Comparison of ENCODE assay signal across 14 cellular contexts in the genomic region with DNA sequence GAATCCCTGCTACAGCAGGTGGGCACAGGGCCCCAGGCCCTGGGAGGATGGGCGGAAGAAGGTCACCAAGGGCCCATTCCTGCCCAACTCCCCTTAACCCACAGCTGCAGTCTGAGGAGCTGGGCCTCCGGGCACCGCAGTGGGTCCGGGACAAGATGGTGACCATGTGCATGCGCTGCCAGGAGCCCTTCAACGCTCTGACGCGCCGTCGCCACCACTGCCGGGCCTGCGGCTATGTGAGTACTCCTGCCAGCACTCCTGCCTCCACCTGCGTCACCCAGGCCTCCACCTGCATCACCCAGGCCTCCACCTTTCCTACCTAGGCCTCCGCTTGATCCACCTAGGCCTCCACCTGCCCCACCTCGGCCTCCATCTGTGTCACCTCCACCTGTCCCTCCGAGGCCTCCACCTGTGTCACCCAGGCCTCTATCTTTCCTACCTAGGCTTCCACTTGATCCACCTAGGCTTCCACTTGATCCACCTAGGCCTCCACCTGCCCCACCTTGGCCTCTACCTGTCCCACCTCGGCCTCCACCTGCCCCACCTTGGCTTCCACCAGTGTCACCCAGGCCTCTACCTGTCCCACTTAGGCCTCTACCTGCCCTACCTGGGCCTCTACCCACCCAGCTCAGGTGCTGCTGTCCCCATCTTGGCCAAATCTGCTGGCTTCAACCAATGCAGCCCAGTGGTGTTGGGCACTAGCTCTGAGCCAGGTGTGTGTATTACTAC. TPM values are rescaled to one million over a fixed set of nuclear protein-coding genes. Genes with fewer than 3 reads are reported as not detected.
DNase-seq lines count a peak whose midpoint lies in the region; ATAC-seq, FAIRE-seq and TF ChIP-seq lines count a peak whose summit lies in the region.
"Had no signal": no experiment of that assay in that cellular context is flagged by ENCODE, and none has a peak within 500 bp of the region (broad histone marks: within the 10 kb centered on the region; RNA-seq: fewer than 3 reads in every experiment).

No MANE protein-coding gene starts in this region.

- 92% methylated on average over 17 of the region's 17 CpGs for WGBS in K562 (ENCODE audit: insufficient coverage, low coverage, missing lambda C conversion rate)

- TF ChIP-seq CTCF in OCI-LY3 (IDR thresholded peaks at IDR 0.05; ENCODE audit: low read depth, low read length) (no peak), K562 (IDR thresholded peaks at IDR 0.05 in 2 of 3, conservative IDR thresholded peaks at IDR 0.05 in 1 of 3; ENCODE audit: insufficient read depth in 2 of 3, low read depth in 1 of 3, low read length in 3 of 3) (no peak), progenitor cell of endocrine pancreas (IDR thresholded peaks at IDR 0.05; ENCODE audit: unreplicated experiment) (no peak)

- H3K9me3 Mint-ChIP-seq in activated T-cell treated with anti-CD3 and anti-CD28 coated beads, Interleukin-2, amount 50 U/mL, for 24 hours, result no peaks in the 10 kb centered on the region
- no peaks in the 10 kb centered on the region for H3K9me3 Mint-ChIP-seq in progenitor cell of endocrine pancreas (ENCODE audit: low read depth)

- TF ChIP-seq EP300 in K562 (IDR thresholded peaks at IDR 0.05; ENCODE audit: low read length), result no peak

- H3K27ac ChIP-seq in OCI-LY3 (ENCODE audit: low read length) (peak overlapping the region; percentile 20; the same call in 1 of the 2 replicates), K562 (ENCODE audit: extremely low read depth, low read depth, low read length) (no peak overlapping the region)
- H3K27ac ChIP-seq: tibial nerve had no signal

- peaks cover 73% of the 10 kb centered on the region for H3K4me1 Mint-ChIP-seq in activated T-cell treated with anti-CD3 and anti-CD28 coated beads, Interleukin-2, amount 50 U/mL, for 24 hours (ENCODE audit: low read depth)
- H3K4me1 Mint-ChIP-seq in progenitor cell of endocrine pancreas (ENCODE audit: low read depth), result peaks cover 21% of the 10 kb centered on the region

- H3K4me1 ChIP-seq in OCI-LY3 (ENCODE audit: low read length), result peaks cover 52% of the 10 kb centered on the region
- H3K4me1 ChIP-seq in K562 (replicated peaks in 1 of 2; ENCODE audit: control insufficient read depth in 2 of 2, insufficient read depth in 2 of 2, low read length in 2 of 2), result peaks cover 13 to 42% of the 10 kb centered on the region in 2 experiments

- no peak for FAIRE-seq in K562 (lab: Jason Lieb, UNC)

- H3K36me3 Mint-ChIP-seq in activated T-cell treated with anti-CD3 and anti-CD28 coated beads, Interleukin-2, amount 50 U/mL, for 24 hours (ENCODE audit: low read depth), result no peaks in the 10 kb centered on the region
- no peaks in the 10 kb centered on the region for H3K36me3 Mint-ChIP-seq in progenitor cell of endocrine pancreas (ENCODE audit: insufficient read depth)

- POLR2A ChIA-PET in K562 (lab: Yijun Ruan, JAX), result interaction anchor here (0.6 to 1.6 kb wide), 8 partner anchors 147 to 411 kb away, joined by 3 to 6 read pairs (median 4); no protein-coding TSS in a partner anchor

- no peaks in the 10 kb centered on the region for H3K27me3 Mint-ChIP-seq in activated T-cell treated with anti-CD3 and anti-CD28 coated beads, Interleukin-2, amount 50 U/mL, for 24 hours
- peaks cover 18% of the 10 kb centered on the region for H3K27me3 Mint-ChIP-seq in progenitor cell of endocrine pancreas

- H3K9me1 ChIP-seq in K562 (ENCODE audit: control insufficient read depth, insufficient read depth, low read length), result peaks cover 3% of the 10 kb centered on the region

- no peak overlapping the region for H3K9ac ChIP-seq in OCI-LY3 (ENCODE audit: low read length)
- 0 out of 4 replicates have a peak overlapping the region, but pooled peaks of 1 of the 2 experiments have one; percentile 7 for H3K9ac ChIP-seq in K562 (ENCODE audit: insufficient read depth in 1 of 2, low read depth in 2 of 2, low read length in 2 of 2)

- no peak overlapping the region for H3K4me2 ChIP-seq in OCI-LY3 (ENCODE audit: low read length)
- no peak overlapping the region for H3K4me2 ChIP-seq in K562 (ENCODE audit: insufficient read depth, low read length)

- TF ChIP-seq RAD21 in K562 (CRISPR knock-in tag; conservative IDR thresholded peaks at IDR 0.05 in 1 of 2, IDR thresholded peaks at IDR 0.05 in 1 of 2), result no peak

- no peak for TF ChIP-seq POLR2A in K562 (conservative IDR thresholded peaks at IDR 0.05)

- H3K4me3 ChIP-seq in OCI-LY3 (ENCODE audit: low read length), result no peak overlapping the region
- H3K4me3 ChIP-seq in K562, result no peak overlapping the region
- H3K4me3 ChIP-seq: tibial nerve had no signal

- H3K27ac Mint-ChIP-seq in activated T-cell treated with anti-CD3 and anti-CD28 coated beads, Interleukin-2, amount 50 U/mL, for 24 hours, result peak overlapping the region; percentile 18
- H3K27ac Mint-ChIP-seq in progenitor cell of endocrine pancreas, result peak overlapping the region; percentile 34

- intact Hi-C loops in K562 (cut with micrococcal nuclease), result loop anchor here (10.0 kb wide), 2 partner anchors 463 to 673 kb away; a partner anchor contains a TSS

- CTCF ChIA-PET in K562 (lab: Yijun Ruan, JAX; ENCODE audit: low intra/inter-chr PET ratio), result interaction anchor here (0.6 to 9.7 kb wide), 7 partner anchors 29 to 543 kb away, joined by 3 to 204 read pairs (median 4); a partner anchor contains a TSS

- H3K9me3 ChIP-seq in OCI-LY3 (ENCODE audit: insufficient read depth, low read length) (no peaks in the 10 kb centered on the region), K562 (replicated peaks; ENCODE audit: control insufficient read depth, insufficient read depth, low read depth, low read length) (no peaks in the 10 kb centered on the region)
- H3K9me3 ChIP-seq: tibial nerve had no signal

- no TSS peak for BruUV-seq in K562 (replicated peaks; lab: Mats Ljungman, UMichigan)

- H3K27me3 ChIP-seq in OCI-LY3 (ENCODE audit: low read depth, low read length) (no peaks in the 10 kb centered on the region), K562 (ENCODE audit: control insufficient read depth in 2 of 2, insufficient read depth in 2 of 2, low read length in 2 of 2) (no peaks in the 10 kb centered on the region)
- H3K27me3 ChIP-seq: tibial nerve had no signal

- no peak for DNase-seq in activated T-cell treated with anti-CD3 and anti-CD28 coated beads, Interleukin-2, amount 50 U/mL, for 24 hours
- no peak for DNase-seq in activated T-cell treated with anti-CD3 and anti-CD28 coated beads, Interleukin-2, amount 50 U/mL, for 1 hour
- DNase-seq in K562 (ENCODE audit: extremely low read depth in 1 of 4, low spot score in 3 of 4) (no peak), progenitor cell of endocrine pancreas (ENCODE audit: low spot score, unreplicated experiment) (no peak), NCI-H187 treated with DMSO at 0.1 percent for 48 hours (lab: John Stamatoyannopoulos, UW) (no peak), SW 1271 (lab: John Stamatoyannopoulos, UW) (no peak)
- DNase-seq: cerebellar nuclear complex, Right ventricle myocardium superior had no signal

- H4K20me1 ChIP-seq in OCI-LY3 (ENCODE audit: insufficient read depth, low read length), result peaks cover 14% of the 10 kb centered on the region
- H4K20me1 ChIP-seq in K562 (replicated peaks; ENCODE audit: control insufficient read depth, insufficient read depth, low read length), result peaks cover 4% of the 10 kb centered on the region; the same call in 1 of the 2 replicates

- H3K4me3 Mint-ChIP-seq in activated T-cell treated with anti-CD3 and anti-CD28 coated beads, Interleukin-2, amount 50 U/mL, for 24 hours, result no peak overlapping the region
- H3K4me3 Mint-ChIP-seq in progenitor cell of endocrine pancreas (ENCODE audit: low read depth), result no peak overlapping the region

- H3K79me2 ChIP-seq in OCI-LY3 (ENCODE audit: low read length) (peaks cover 13% of the 10 kb centered on the region), K562 (ENCODE audit: control insufficient read depth, insufficient read depth, low read length) (no peaks in the 10 kb centered on the region)

- H3K36me3 ChIP-seq in OCI-LY3 (replicated peaks; ENCODE audit: low read depth, low read length) (peaks cover 81% of the 10 kb centered on the region), K562 (ENCODE audit: control insufficient read depth, insufficient read depth, low read length) (no peaks in the 10 kb centered on the region)
- H3K36me3 ChIP-seq: tibial nerve had no signal

- in situ Hi-C loops in K562 (cut with MboI), result loop anchor here (5.0 to 25.0 kb wide), 4 partner anchors 153 to 1465 kb away; a partner anchor contains a TSS

- ATAC-seq in K562 (no peak), GM21717 (IDR thresholded peaks at IDR 0.05; ENCODE audit: unreplicated experiment) (no peak)
- ATAC-seq: sciatic nerve had no signal

- H2AFZ ChIP-seq in OCI-LY3 (ENCODE audit: low read depth, low read length), result no peak overlapping the region
- H2AFZ ChIP-seq in K562 (ENCODE audit: low read depth, low read length), result no peak overlapping the region

RNA-seq across cellular contexts. Expression of a gene that starts 16.8 kb away (rescaled TPM):
- 0.30 and 0.49 TPM in 2 replicates for total RNA-seq in K562 (2011; cell fraction: chromatin; rRNA removed; ENCODE audit: low replicate concordance)
- total RNA-seq in K562 (2011; cell fraction: nucleolus; rRNA removed), result 0.13 TPM in 1 of 2 replicates, not detected in the other
- 0.37 TPM in 1 of 2 replicates, not detected in the other for total RNA-seq in K562 (2011; cell fraction: nucleoplasm; rRNA removed)
- total RNA-seq in K562 (2014; rRNA removed) (0.04 TPM in 1 of 2 replicates, not detected in the other), K562 (2014; rRNA removed; fragmentation: Illumina TruSeq; extraction: Trizol) (not detected in 2 replicates), K562 (2015; rRNA removed; fragmentation: Illumina TruSeq; extraction: Trizol) (0.15 TPM in 1 of 2 replicates, not detected in the other), K562 (2021) (0.13 TPM in 1 of 2 replicates, not detected in the other), progenitor cell of endocrine pancreas (not detected in 2 replicates)
- polyA plus RNA-seq in K562 (2011; rRNA removed) (0.04 TPM in 1 of 2 replicates, not detected in the other), K562 (2014; fragmentation: Illumina TruSeq; extraction: Trizol) (not detected in 2 replicates), K562 (2014; fragmentation: Nextera tagmentation; extraction: Ambion mirVana) (not detected), K562 (2014; rRNA removed) (0.09 TPM in 1 of 2 replicates, not detected in the other)
- polyA plus RNA-seq in K562 (2011; cell fraction: cytosol; rRNA removed), result 0.04 and 0.06 TPM in 2 replicates
- polyA plus RNA-seq in K562 (2011; cell fraction: nucleus; rRNA removed), result 0.15 and 0.44 TPM in 2 replicates
- 0.17 and 0.42 TPM in 2 replicates for polyA plus RNA-seq in K562 (2012)
- 0.03 TPM in 1 of 2 replicates, not detected in the other for polyA minus RNA-seq in K562 (2011; rRNA and poly(A)+ RNA removed)
- polyA minus RNA-seq in K562 (2011; cell fraction: cytosol; rRNA and poly(A)+ RNA removed), result not detected in 2 replicates
- polyA minus RNA-seq in K562 (2011; cell fraction: nucleus; rRNA and poly(A)+ RNA removed), result 0.33 TPM in 1 of 2 replicates, not detected in the other
- total RNA-seq: lung microvascular endothelial cell had no signal
- polyA plus RNA-seq: neural cell had no signal

RNA-seq across cellular contexts. Expression of a gene that starts 36.3 kb away (rescaled TPM):
- 102 and 218 TPM in 2 replicates for total RNA-seq in K562 (2011; cell fraction: chromatin; rRNA removed; ENCODE audit: low replicate concordance)
- 162 and 195 TPM in 2 replicates for total RNA-seq in K562 (2011; cell fraction: nucleolus; rRNA removed)
- 126 and 134 TPM in 2 replicates for total RNA-seq in K562 (2011; cell fraction: nucleoplasm; rRNA removed)
- total RNA-seq in K562 (2014; rRNA removed) (118 and 148 TPM in 2 replicates), K562 (2014; rRNA removed; fragmentation: Illumina TruSeq; extraction: Trizol) (98.3 and 112 TPM in 2 replicates), K562 (2015; rRNA removed; fragmentation: Illumina TruSeq; extraction: Trizol) (114 and 122 TPM in 2 replicates), K562 (2021) (153 and 161 TPM in 2 replicates), progenitor cell of endocrine pancreas (145 and 146 TPM in 2 replicates)
- polyA plus RNA-seq in K562 (2011; rRNA removed) (135 and 137 TPM in 2 replicates), K562 (2014; fragmentation: Illumina TruSeq; extraction: Trizol) (125 and 128 TPM in 2 replicates), K562 (2014; fragmentation: Nextera tagmentation; extraction: Ambion mirVana) (10 to 100 TPM in 1 of 2 experiments, 1 to 10 TPM in 1; 7.9 to 14.1 TPM), K562 (2014; rRNA removed) (102 and 116 TPM in 2 replicates)
- polyA plus RNA-seq in K562 (2011; cell fraction: cytosol; rRNA removed), result 156 and 157 TPM in 2 replicates
- polyA plus RNA-seq in K562 (2011; cell fraction: nucleus; rRNA removed), result 338 and 345 TPM in 2 replicates
- polyA plus RNA-seq in K562 (2012), result 148 and 189 TPM in 2 replicates
- 101 and 125 TPM in 2 replicates for polyA minus RNA-seq in K562 (2011; rRNA and poly(A)+ RNA removed)
- 65.4 and 66.7 TPM in 2 replicates for polyA minus RNA-seq in K562 (2011; cell fraction: cytosol; rRNA and poly(A)+ RNA removed)
- 139 and 166 TPM in 2 replicates for polyA minus RNA-seq in K562 (2011; cell fraction: nucleus; rRNA and poly(A)+ RNA removed)
